In the genomic region with DNA sequence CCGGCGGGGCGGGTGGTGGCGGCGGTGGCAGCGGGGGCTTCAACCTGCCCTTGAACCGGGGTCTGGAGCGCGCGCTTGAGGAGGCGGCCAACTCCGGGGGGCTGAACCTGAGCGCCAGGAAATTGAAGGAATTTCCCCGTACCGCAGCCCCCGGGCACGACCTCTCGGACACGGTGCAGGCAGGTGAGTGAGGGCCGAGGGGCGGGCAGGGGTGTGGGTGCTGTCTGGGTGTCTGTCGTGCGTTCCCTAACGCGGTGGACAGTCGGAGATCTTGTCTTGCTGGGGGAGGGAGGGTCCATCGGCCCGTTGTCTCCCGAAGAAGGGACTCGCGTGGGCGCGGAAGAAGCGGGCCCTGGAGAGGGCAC, we compare ENCODE assay signal across 1 cellular context.
TF ChIP-seq lines count a peak whose summit lies in the region.

No MANE protein-coding gene starts in this region.

TF ChIP-seq in IMR-90, 13 proteins besides CTCF, POLR2A, EP300 and RAD21 (continued from another document):
- TF ChIP-seq, protein P1, sequence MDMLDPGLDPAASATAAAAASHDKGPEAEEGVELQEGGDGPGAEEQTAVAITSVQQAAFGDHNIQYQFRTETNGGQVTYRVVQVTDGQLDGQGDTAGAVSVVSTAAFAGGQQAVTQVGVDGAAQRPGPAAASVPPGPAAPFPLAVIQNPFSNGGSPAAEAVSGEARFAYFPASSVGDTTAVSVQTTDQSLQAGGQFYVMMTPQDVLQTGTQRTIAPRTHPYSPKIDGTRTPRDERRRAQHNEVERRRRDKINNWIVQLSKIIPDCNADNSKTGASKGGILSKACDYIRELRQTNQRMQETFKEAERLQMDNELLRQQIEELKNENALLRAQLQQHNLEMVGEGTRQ (IDR thresholded peaks at IDR 0.05; ENCODE audit: low read depth, low read length) = no peak
- TF ChIP-seq MXI1 (IDR thresholded peaks at IDR 0.05; ENCODE audit: borderline replicate concordance, low read depth, low read length) = no peak
- no peak for TF ChIP-seq NFE2L2 (IDR thresholded peaks at IDR 0.05; ENCODE audit: low read depth, low read length)
- no peak for TF ChIP-seq RFX5 (IDR thresholded peaks at IDR 0.05; ENCODE audit: low read depth, low read length)
- no peak for TF ChIP-seq MAFK (IDR thresholded peaks at IDR 0.05; ENCODE audit: low read depth, low read length)
- TF ChIP-seq BHLHE40 (IDR thresholded peaks at IDR 0.05; ENCODE audit: low read depth, low read length) = no peak
